Comparison of ENCODE assay signal across 1 cellular context in the genomic region with DNA sequence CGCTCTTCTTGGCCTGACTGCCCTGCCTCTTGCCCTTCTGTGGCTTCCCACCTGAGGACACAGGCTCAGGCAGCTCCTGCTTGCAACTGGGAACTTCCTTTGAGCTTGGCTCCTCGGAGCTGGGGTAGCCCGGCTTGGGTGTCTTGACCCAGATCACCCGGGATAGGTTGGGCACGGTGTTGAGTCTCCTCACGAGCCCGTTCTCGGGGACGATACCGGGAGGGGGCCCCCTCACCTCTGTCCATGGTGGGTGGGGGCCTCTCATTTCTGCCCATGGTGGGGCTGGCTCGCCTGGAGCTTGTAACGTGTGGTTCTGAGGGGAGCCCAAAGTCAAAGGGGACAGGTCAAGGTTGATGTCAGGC.
TF ChIP-seq lines count a peak whose summit lies in the region.

No MANE protein-coding gene starts in this region.

TF ChIP-seq in HepG2, 621 proteins besides CTCF, POLR2A, EP300 and RAD21:
- TF ChIP-seq KLF11 (CRISPR knock-in tag; IDR thresholded peaks at IDR 0.05) (no peak), SNRNP70 (IDR thresholded peaks at IDR 0.05; ENCODE audit: low read depth, low read length) (no peak), XRCC5 (optimal IDR thresholded peaks at IDR 0.05; ENCODE audit: low read length) (no peak), AGO2 (optimal IDR thresholded peaks at IDR 0.05; ENCODE audit: low read depth, low read length) (peak; percentile 49), RBFOX2 (IDR thresholded peaks at IDR 0.05; ENCODE audit: low read depth, low read length) (0 out of 2 replicates have a peak, but pooled peaks have one; percentile 2)
- TF ChIP-seq, protein P1, sequence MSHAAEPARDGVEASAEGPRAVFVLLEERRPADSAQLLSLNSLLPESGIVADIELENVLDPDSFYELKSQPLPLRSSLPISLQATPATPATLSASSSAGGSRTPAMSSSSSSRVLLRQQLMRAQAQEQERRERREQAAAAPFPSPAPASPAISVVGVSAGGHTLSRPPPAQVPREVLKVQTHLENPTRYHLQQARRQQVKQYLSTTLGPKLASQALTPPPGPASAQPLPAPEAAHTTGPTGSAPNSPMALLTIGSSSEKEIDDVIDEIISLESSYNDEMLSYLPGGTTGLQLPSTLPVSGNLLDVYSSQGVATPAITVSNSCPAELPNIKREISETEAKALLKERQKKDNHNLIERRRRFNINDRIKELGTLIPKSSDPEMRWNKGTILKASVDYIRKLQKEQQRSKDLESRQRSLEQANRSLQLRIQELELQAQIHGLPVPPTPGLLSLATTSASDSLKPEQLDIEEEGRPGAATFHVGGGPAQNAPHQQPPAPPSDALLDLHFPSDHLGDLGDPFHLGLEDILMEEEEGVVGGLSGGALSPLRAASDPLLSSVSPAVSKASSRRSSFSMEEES (CRISPR knock-in tag; IDR thresholded peaks at IDR 0.05): no peak
